Comparison of ENCODE assay signal across 21 cellular contexts in the genomic region with DNA sequence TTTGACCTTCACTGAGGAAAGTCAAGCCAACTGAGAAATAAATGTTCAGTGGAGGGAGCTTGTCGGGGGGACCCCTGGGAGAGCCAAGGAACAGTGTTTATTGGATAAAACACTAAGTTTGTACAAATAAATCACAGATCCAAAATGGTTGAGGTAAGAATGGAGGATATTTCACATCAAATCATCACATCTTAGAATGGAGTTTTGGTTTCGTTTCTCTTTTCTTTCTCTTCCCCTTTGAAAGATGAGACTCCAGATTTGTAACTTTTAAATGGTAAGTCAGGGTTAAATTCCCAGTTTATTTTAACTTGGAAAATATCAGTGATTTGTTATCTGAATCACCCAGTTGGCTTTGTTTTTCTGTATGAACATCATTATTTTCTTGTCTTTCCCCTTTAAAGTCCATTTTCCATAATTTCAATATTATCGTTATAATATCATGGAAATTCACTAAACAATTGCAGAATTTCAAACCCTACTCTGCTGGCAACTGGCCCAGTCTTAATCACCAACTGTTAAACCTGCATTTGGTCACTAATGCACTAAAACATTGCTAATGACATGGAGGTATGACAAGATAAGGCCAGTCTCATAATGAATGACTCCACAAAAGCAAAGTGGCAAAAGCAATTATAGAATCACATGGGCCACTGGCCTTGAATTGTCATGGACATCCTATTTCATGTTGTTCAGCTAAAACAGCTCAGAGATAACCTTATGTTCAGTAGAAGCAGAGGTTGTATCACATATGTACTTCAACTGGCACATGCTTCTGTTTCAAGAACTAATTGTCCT.
DNase-seq lines count a peak whose midpoint lies in the region; ATAC-seq, FAIRE-seq and TF ChIP-seq lines count a peak whose summit lies in the region.
"Had no signal": no experiment of that assay in that cellular context is flagged by ENCODE, and none has a peak within 500 bp of the region (broad histone marks: within the 10 kb centered on the region; RNA-seq: fewer than 3 reads in every experiment).

No MANE protein-coding gene starts in this region.

- intact Hi-C loops in K562 (cut with micrococcal nuclease) = no loop called here

- no peak for TF ChIP-seq RAD21 in K562 (CRISPR knock-in tag; conservative IDR thresholded peaks at IDR 0.05 in 1 of 2, IDR thresholded peaks at IDR 0.05 in 1 of 2)

- TF ChIP-seq POLR2A in H54 (IDR thresholded peaks at IDR 0.05; ENCODE audit: low read depth, low read length) = no peak
- no peak for TF ChIP-seq POLR2A in K562 (conservative IDR thresholded peaks at IDR 0.05)

- TF ChIP-seq CTCF in K562 (IDR thresholded peaks at IDR 0.05 in 2 of 3, conservative IDR thresholded peaks at IDR 0.05 in 1 of 3; ENCODE audit: insufficient read depth in 2 of 3, low read depth in 1 of 3, low read length in 3 of 3) = no peak
- TF ChIP-seq CTCF in brain microvascular endothelial cell (IDR thresholded peaks at IDR 0.05; ENCODE audit: low read depth, low read length, missing control alignments) = no peak

- no peak for ATAC-seq in K562
- ATAC-seq in GM21447 (IDR thresholded peaks at IDR 0.05; ENCODE audit: unreplicated experiment) = no peak
- no peak for ATAC-seq in left lobe of liver

- H3K4me2 ChIP-seq in K562 (ENCODE audit: insufficient read depth, low read length) = no peak overlapping the region

- POLR2A ChIA-PET in K562 (lab: Yijun Ruan, JAX) = no interaction called here

- in situ Hi-C loops in K562 (cut with MboI) (no loop called here), brain microvascular endothelial cell (cut with HindIII; ENCODE audit: low pct_ligation_motif_present, low sequenced_read_pairs) (no loop called here)

- FAIRE-seq in H54 (lab: Jason Lieb, UNC) (peak; percentile 48), K562 (lab: Jason Lieb, UNC) (no peak)
- FAIRE-seq: keratinocyte had no signal

- H3K9me3 ChIP-seq in K562 (replicated peaks; ENCODE audit: control insufficient read depth, insufficient read depth, low read depth, low read length) = no peaks in the 10 kb centered on the region

- H3K36me3 ChIP-seq in K562 (ENCODE audit: control insufficient read depth, insufficient read depth, low read length) (no peaks in the 10 kb centered on the region), brain microvascular endothelial cell (replicated peaks) (no peaks in the 10 kb centered on the region)

- TF ChIP-seq EP300 in K562 (IDR thresholded peaks at IDR 0.05; ENCODE audit: low read length) = no peak

- H3K27me3 ChIP-seq in K562 (ENCODE audit: control insufficient read depth in 2 of 2, insufficient read depth in 2 of 2, low read length in 2 of 2) (no peaks in the 10 kb centered on the region; a peak in 1 of 5 replicates), brain microvascular endothelial cell (replicated peaks) (no peaks in the 10 kb centered on the region)

- BruUV-seq in K562 (replicated peaks; lab: Mats Ljungman, UMichigan) = no TSS peak

- H3K27ac ChIP-seq in K562 (ENCODE audit: extremely low read depth, low read depth, low read length) (no peak overlapping the region), brain microvascular endothelial cell (no peak overlapping the region)
- H3K27ac ChIP-seq: SK-N-MC had no signal

- H2AFZ ChIP-seq in K562 (ENCODE audit: low read depth, low read length) = no peak overlapping the region

- CTCF ChIA-PET in K562 (lab: Yijun Ruan, JAX; ENCODE audit: low intra/inter-chr PET ratio) = no interaction called here

- DNase-seq in DMS 273 (lab: John Stamatoyannopoulos, UW; ENCODE audit: unreplicated experiment) (peak; percentile 48), H54 (ENCODE audit: insufficient read length, low spot score) (no peak), NCI-H2171 treated with DMSO at 0.1 percent for 48 hours (lab: John Stamatoyannopoulos, UW) (peak; percentile 32), K562 (ENCODE audit: extremely low read depth in 1 of 4, low spot score in 3 of 4) (no peak), brain microvascular endothelial cell (no peak), left lobe of liver (ENCODE audit: low spot score) (no peak)
- DNase-seq: activated CD4-positive, CD25-positive, alpha-beta regulatory T cell treated with anti-CD3 and anti-CD28 coated beads, Interleukin-2, amount 50 U/mL, for 72 hours; activated naive CD4-positive, alpha-beta T cell treated with anti-CD3 and anti-CD28 coated beads, Interleukin-2, amount 50 U/mL, for 16 hours; activated T-cell treated with anti-CD3 and anti-CD28 coated beads, Interleukin-2, amount 50 U/mL, for 48 hours; aorta; CD8-positive, alpha-beta memory T cell; cerebellar nuclear complex; DND-41; hypothalamus; NCI-H526; small intestine; stimulated activated naive CD4-positive, alpha-beta T cell treated with Interleukin-2 at 50 U/mL for 16 hours; T-helper 9 cell had no signal

- H3K4me1 ChIP-seq in K562 (replicated peaks in 1 of 2; ENCODE audit: control insufficient read depth in 2 of 2, insufficient read depth in 2 of 2, low read length in 2 of 2) = no peaks in the 10 kb centered on the region

- H3K79me2 ChIP-seq in K562 (ENCODE audit: control insufficient read depth, insufficient read depth, low read length) = no peaks in the 10 kb centered on the region

- H4K20me1 ChIP-seq in K562 (replicated peaks; ENCODE audit: control insufficient read depth, insufficient read depth, low read length) = no peaks in the 10 kb centered on the region

- WGBS in K562 (ENCODE audit: insufficient coverage, low coverage, missing lambda C conversion rate) = 0% methylated on average over 3 of the region's 3 CpGs

- H3K9me1 ChIP-seq in K562 (ENCODE audit: control insufficient read depth, insufficient read depth, low read length) = no peaks in the 10 kb centered on the region

- H3K4me3 ChIP-seq in K562 = no peak overlapping the region
- H3K4me3 ChIP-seq in brain microvascular endothelial cell (ENCODE audit: low read depth, low read length) = no peak overlapping the region
- H3K4me3 ChIP-seq: SK-N-MC had no signal

- H3K9ac ChIP-seq in K562 (ENCODE audit: insufficient read depth in 1 of 2, low read depth in 2 of 2, low read length in 2 of 2) = no peak overlapping the region

TF ChIP-seq in K562, 482 proteins besides CTCF, POLR2A, EP300 and RAD21:
- TF ChIP-seq, protein P1, sequence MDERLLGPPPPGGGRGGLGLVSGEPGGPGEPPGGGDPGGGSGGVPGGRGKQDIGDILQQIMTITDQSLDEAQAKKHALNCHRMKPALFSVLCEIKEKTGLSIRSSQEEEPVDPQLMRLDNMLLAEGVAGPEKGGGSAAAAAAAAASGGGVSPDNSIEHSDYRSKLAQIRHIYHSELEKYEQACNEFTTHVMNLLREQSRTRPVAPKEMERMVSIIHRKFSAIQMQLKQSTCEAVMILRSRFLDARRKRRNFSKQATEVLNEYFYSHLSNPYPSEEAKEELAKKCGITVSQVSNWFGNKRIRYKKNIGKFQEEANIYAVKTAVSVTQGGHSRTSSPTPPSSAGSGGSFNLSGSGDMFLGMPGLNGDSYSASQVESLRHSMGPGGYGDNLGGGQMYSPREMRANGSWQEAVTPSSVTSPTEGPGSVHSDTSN (CRISPR knock-in tag; IDR thresholded peaks at IDR 0.05; ENCODE audit: low read depth) = no peak
- TF ChIP-seq, protein P1 (tag; conservative IDR thresholded peaks at IDR 0.05; ENCODE audit: low read depth) = peak; percentile 52; the same call in 1 of the 2 replicates
- TF ChIP-seq NFIC (IDR thresholded peaks at IDR 0.05) = peak; percentile 26; the same call in 1 of the 2 replicates
- TF ChIP-seq, protein P2, sequence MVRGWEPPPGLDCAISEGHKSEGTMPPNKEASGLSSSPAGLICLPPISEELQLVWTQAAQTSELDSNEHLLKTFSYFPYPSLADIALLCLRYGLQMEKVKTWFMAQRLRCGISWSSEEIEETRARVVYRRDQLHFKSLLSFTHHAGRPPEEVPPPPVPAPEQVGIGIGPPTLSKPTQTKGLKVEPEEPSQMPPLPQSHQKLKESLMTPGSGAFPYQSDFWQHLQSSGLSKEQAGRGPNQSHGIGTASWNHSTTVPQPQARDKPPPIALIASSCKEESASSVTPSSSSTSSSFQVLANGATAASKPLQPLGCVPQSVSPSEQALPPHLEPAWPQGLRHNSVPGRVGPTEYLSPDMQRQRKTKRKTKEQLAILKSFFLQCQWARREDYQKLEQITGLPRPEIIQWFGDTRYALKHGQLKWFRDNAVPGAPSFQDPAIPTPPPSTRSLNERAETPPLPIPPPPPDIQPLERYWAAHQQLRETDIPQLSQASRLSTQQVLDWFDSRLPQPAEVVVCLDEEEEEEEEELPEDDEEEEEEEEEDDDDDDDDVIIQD (CRISPR knock-in tag; IDR thresholded peaks at IDR 0.05) = no peak
- TF ChIP-seq, protein P3, sequence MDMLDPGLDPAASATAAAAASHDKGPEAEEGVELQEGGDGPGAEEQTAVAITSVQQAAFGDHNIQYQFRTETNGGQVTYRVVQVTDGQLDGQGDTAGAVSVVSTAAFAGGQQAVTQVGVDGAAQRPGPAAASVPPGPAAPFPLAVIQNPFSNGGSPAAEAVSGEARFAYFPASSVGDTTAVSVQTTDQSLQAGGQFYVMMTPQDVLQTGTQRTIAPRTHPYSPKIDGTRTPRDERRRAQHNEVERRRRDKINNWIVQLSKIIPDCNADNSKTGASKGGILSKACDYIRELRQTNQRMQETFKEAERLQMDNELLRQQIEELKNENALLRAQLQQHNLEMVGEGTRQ (CRISPR knock-in tag; IDR thresholded peaks at IDR 0.05) = no peak
- TF ChIP-seq ZNF354B (CRISPR knock-in tag; IDR thresholded peaks at IDR 0.05) = no peak
- no peak for TF ChIP-seq CHD2 (IDR thresholded peaks at IDR 0.05; ENCODE audit: low read depth, low read length)

Comparison
In these comparisons a context has a peak if more than half of its experiments do, and no peak if none do; other contexts are left out.
1. DNase-seq: peak in DMS 273 (single experiment) and NCI-H2171 treated with DMSO at 0.1 percent for 48 hours (single experiment); none in H54 (single experiment), K562 (0 of 4), brain microvascular endothelial cell (single experiment) and left lobe of liver (single experiment).